In the genomic region with DNA sequence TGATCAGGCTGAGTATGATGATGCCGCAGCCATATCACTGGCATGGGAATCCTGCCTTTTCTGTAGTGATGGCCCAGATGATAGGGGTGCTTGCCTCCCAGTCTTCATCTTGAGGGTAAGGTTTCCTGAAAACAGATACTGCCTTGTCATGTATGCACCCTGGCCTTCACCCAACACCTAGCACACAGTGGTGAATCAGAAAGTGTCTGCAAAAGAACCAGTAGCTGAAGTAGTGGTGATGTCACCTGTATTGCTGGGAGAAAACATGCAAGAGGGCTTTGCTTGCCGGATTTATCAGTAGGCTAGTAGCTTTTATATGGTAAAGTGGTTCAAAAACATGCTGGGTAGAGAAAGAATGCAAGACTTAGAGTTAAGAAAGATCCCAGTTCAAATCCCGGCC, we compare ENCODE assay signal across 24 cellular contexts.
DNase-seq lines count a peak whose midpoint lies in the region; ATAC-seq, FAIRE-seq and TF ChIP-seq lines count a peak whose summit lies in the region.
"Had no signal": no experiment of that assay in that cellular context is flagged by ENCODE, and none has a peak within 500 bp of the region (broad histone marks: within the 10 kb centered on the region; RNA-seq: fewer than 3 reads in every experiment).

No MANE protein-coding gene starts in this region.

- ATAC-seq in GM18511 (IDR thresholded peaks at IDR 0.05; ENCODE audit: unreplicated experiment), result no peak
- no peak for ATAC-seq in stimulated activated effector memory CD8-positive, alpha-beta T cell treated with anti-CD3 and anti-CD28 coated beads, Interleukin-12 subunit alpha, Interleukin-12 subunit beta, amount 100 ng/mL, for 72 hours
- ATAC-seq: T-cell had no signal

- DNase-seq in M059J (ENCODE audit: low read depth) (peak; percentile 10), amniotic epithelial cell (ENCODE audit: low read depth) (peak; percentile 45), epithelial cell of proximal tubule (ENCODE audit: low read depth) (peak; percentile 12), renal cortical epithelial cell (ENCODE audit: low read depth) (peak; percentile 21), H54 (ENCODE audit: insufficient read length, low spot score) (no peak)
- no peak for DNase-seq in stimulated activated effector memory CD8-positive, alpha-beta T cell treated with anti-CD3 and anti-CD28 coated beads, Interleukin-12 subunit alpha, Interleukin-12 subunit beta, amount 100 ng/mL, for 72 hours (ENCODE audit: low spot score in 2 of 2)
- DNase-seq: C1 segment of cervical spinal cord; CD4-positive, alpha-beta memory T cell; DMS 273 treated with DMSO at 0.1 percent for 48 hours; DND-41; H7; KBM-7; NCI-H1048; NCI-H1694 treated with DMSO at 0.1 percent for 48 hours; NCI-H446 treated with DMSO at 0.1 percent for 48 hours; NCI-H526; NCI-H82; NK-92 treated with Interleukin-12 subunit alpha and Interleukin-12 subunit beta, amount 100 ng/mL, for 24 hours; RPMI8226; SHP77; T-cell had no signal

- no peak for TF ChIP-seq CTCF in epithelial cell of proximal tubule (conservative IDR thresholded peaks at IDR 0.05; ENCODE audit: low read depth, low read length)

- peaks cover 7% of the 10 kb centered on the region for H3K9me3 Mint-ChIP-seq in stimulated activated effector memory CD8-positive, alpha-beta T cell treated with anti-CD3 and anti-CD28 coated beads, Interleukin-12 subunit alpha, Interleukin-12 subunit beta, amount 100 ng/mL, for 72 hours

- no peak overlapping the region for H3K4me3 Mint-ChIP-seq in stimulated activated effector memory CD8-positive, alpha-beta T cell treated with anti-CD3 and anti-CD28 coated beads, Interleukin-12 subunit alpha, Interleukin-12 subunit beta, amount 100 ng/mL, for 72 hours
- H3K4me3 Mint-ChIP-seq: CD4-positive, alpha-beta memory T cell; T-cell had no signal

- no peak for TF ChIP-seq POLR2A in H54 (IDR thresholded peaks at IDR 0.05; ENCODE audit: low read depth, low read length)

- no peaks in the 10 kb centered on the region for H3K36me3 Mint-ChIP-seq in stimulated activated effector memory CD8-positive, alpha-beta T cell treated with anti-CD3 and anti-CD28 coated beads, Interleukin-12 subunit alpha, Interleukin-12 subunit beta, amount 100 ng/mL, for 72 hours
- H3K36me3 Mint-ChIP-seq: CD4-positive, alpha-beta memory T cell; T-cell had no signal

- no peak for FAIRE-seq in H54 (lab: Jason Lieb, UNC)
- FAIRE-seq: GM12892, GM19239 had no signal

- no peak overlapping the region for H3K27ac Mint-ChIP-seq in stimulated activated effector memory CD8-positive, alpha-beta T cell treated with anti-CD3 and anti-CD28 coated beads, Interleukin-12 subunit alpha, Interleukin-12 subunit beta, amount 100 ng/mL, for 72 hours
- H3K27ac Mint-ChIP-seq: CD4-positive, alpha-beta memory T cell; T-cell had no signal

- H3K4me1 Mint-ChIP-seq in stimulated activated effector memory CD8-positive, alpha-beta T cell treated with anti-CD3 and anti-CD28 coated beads, Interleukin-12 subunit alpha, Interleukin-12 subunit beta, amount 100 ng/mL, for 72 hours, result no peaks in the 10 kb centered on the region
- H3K4me1 Mint-ChIP-seq: CD4-positive, alpha-beta memory T cell; T-cell had no signal

- no peak overlapping the region for H3K4me3 ChIP-seq in epithelial cell of proximal tubule (ENCODE audit: low read depth, low read length)

Comparison
In these comparisons a context has a peak if more than half of its experiments do, and no peak if none do; other contexts are left out.
1. DNase-seq: peak in M059J (single experiment), amniotic epithelial cell (single experiment), epithelial cell of proximal tubule (single experiment) and renal cortical epithelial cell (single experiment); none in stimulated activated effector memory CD8-positive, alpha-beta T cell treated with anti-CD3 and anti-CD28 coated beads, Interleukin-12 subunit alpha, Interleukin-12 subunit beta, amount 100 ng/mL, for 72 hours (0 of 2) and H54 (single experiment).